ENCODE assay signal across 1 cellular context in genomic region chr10:124105594-124105993, GRCh38.
TF ChIP-seq lines count a peak whose summit lies in the region.

No MANE protein-coding gene starts in this region.

TF ChIP-seq in HEK293T, 16 proteins besides CTCF, POLR2A, EP300 and RAD21 (continued from another document):
- no peak for TF ChIP-seq HDGF (IDR thresholded peaks at IDR 0.05; ENCODE audit: borderline replicate concordance)
- TF ChIP-seq L3MBTL2 (conservative IDR thresholded peaks at IDR 0.05) = no peak
- TF ChIP-seq LEF1 (IDR thresholded peaks at IDR 0.05; ENCODE audit: borderline replicate concordance) = no peak
- TF ChIP-seq CTBP1 (IDR thresholded peaks at IDR 0.05; ENCODE audit: borderline replicate concordance) = no peak
- TF ChIP-seq NFRKB (IDR thresholded peaks at IDR 0.05) = no peak
- TF ChIP-seq FOXM1 (IDR thresholded peaks at IDR 0.05; ENCODE audit: borderline replicate concordance) = no peak
